In the genomic region with DNA sequence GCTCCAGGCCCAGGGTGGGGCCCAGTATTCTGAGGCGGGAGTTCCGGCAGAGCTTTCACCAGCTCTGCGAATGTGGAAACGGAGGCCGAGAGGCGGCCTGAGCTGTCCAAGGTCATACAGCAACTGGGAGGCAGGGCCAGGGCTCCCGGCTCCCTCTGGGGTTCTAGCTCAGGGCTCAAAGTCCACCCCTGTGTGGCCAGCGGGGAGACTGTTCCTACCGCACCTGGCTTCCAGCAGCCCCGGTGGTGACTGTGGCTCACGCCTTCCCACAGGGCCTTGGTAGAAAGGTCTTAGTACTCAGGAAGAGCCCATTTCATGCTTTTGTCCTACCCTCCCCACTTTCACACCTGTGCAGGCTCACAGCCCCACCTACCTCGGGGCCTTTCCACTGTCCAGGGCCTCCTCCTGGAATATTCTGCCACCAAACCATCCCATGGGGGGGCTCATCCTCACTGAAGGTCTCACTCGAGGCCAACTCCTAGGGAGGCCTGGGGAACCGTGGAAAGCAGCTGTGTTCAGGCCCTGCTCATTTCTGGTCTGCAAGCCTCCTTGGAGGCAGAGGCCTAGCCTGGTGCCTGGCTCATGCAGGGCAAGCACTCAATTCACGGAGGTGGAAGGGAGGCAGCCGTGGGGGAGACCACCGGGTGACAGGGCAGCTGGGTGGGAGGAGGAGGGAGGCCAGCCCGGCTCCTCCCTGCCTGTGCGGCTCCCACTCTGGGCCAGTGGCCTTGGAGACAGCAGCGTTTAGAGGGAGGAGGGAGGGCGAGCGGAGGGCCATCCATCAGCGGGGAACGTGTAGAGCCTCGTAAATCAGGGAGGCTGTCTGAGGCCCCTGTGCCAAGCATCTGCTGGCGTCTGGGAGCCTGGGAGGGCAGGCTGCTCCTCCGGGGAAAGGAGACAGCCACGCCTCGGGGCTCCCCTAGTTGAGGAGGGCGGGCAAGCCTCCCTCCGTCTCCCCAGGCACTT, we compare ENCODE assay signal across 22 cellular contexts. TPM values are rescaled to one million over a fixed set of nuclear protein-coding genes. Genes with fewer than 3 reads are reported as not detected.
DNase-seq lines count a peak whose midpoint lies in the region; ATAC-seq, FAIRE-seq and TF ChIP-seq lines count a peak whose summit lies in the region.
"Had no signal": no experiment of that assay in that cellular context is flagged by ENCODE, and none has a peak within 500 bp of the region (broad histone marks: within the 10 kb centered on the region; RNA-seq: fewer than 3 reads in every experiment).

No MANE protein-coding gene starts in this region.

- H3K4me1 Mint-ChIP-seq in WTC11, result peaks cover 10% of the 10 kb centered on the region
- H3K4me1 Mint-ChIP-seq: CD4-positive, alpha-beta memory T cell; stimulated activated naive B cell treated with anti-CD40 and anti-IgM and Interleukin-4, amounts not matched to agents 10 μg/mL and 1 μg/mL and 100 μg/mL, for 72 hours had no signal

- no peaks in the 10 kb centered on the region for H3K79me2 ChIP-seq in GM23248 (ENCODE audit: insufficient read depth)

- no peaks in the 10 kb centered on the region for H3K36me3 ChIP-seq in right atrium auricular region
- H3K36me3 ChIP-seq in GM23248 (ENCODE audit: low read depth), result no peaks in the 10 kb centered on the region
- H3K36me3 ChIP-seq: gastroesophageal sphincter had no signal

- peak; percentile 30 for DNase-seq in Right ventricle myocardium superior
- DNase-seq in right atrium auricular region (ENCODE audit: low spot score), result no peak
- no peak for DNase-seq in WTC11 (ENCODE audit: low spot score)
- peak; percentile 40 for DNase-seq in medulla oblongata (ENCODE audit: extremely low spot score)
- DNase-seq in urothelium cell line (ENCODE audit: low spot score), result peak; percentile 25
- no peak for DNase-seq in globus pallidus (ENCODE audit: low spot score)
- DNase-seq in GM23248, result no peak
- DNase-seq: activated effector memory CD4-positive, alpha-beta T cell treated with anti-CD3 and anti-CD28 coated beads, Interleukin-2, amount 50 U/mL, for 16 hours; CD4-positive, alpha-beta memory T cell; NCI-H1048; NCI-H510A; stimulated activated naive B cell treated with anti-CD40 and anti-IgM and Interleukin-4, amounts not matched to agents 10 μg/mL and 1 μg/mL and 100 μg/mL, for 72 hours had no signal

- H3K4me2 ChIP-seq in GM23248 (ENCODE audit: unreplicated experiment), result no peak overlapping the region

- H3K27ac Mint-ChIP-seq in WTC11, result no peak overlapping the region

- H3K9me2 ChIP-seq in GM23248 (ENCODE audit: insufficient read depth), result no peaks in the 10 kb centered on the region

- in situ Hi-C loops in GM23248 (cut with MboI), result no loop called here

- no peaks in the 10 kb centered on the region for H4K20me1 ChIP-seq in GM23248 (ENCODE audit: insufficient read depth)

- no peak overlapping the region for H2AFZ ChIP-seq in GM23248

- no peak overlapping the region for H3K27ac ChIP-seq in right atrium auricular region
- H3K27ac ChIP-seq in GM23248, result no peak overlapping the region
- H3K27ac ChIP-seq: gastroesophageal sphincter, VCaP had no signal

- POLR2A ChIA-PET in WTC11 (lab: Charles Lee), result no interaction called here

- no peak for ATAC-seq in Right ventricle myocardium superior (ENCODE audit: poor library complexity)
- no peak for ATAC-seq in WTC11
- ATAC-seq in HG02938 (IDR thresholded peaks at IDR 0.05; ENCODE audit: unreplicated experiment), result no peak
- ATAC-seq: gastroesophageal sphincter; stimulated activated naive B cell treated with anti-CD40 and anti-IgM and Interleukin-4, amounts not matched to agents 10 μg/mL and 1 μg/mL and 100 μg/mL, for 72 hours had no signal

- no peaks in the 10 kb centered on the region for H3K9me3 Mint-ChIP-seq in WTC11
- H3K9me3 Mint-ChIP-seq: CD4-positive, alpha-beta memory T cell; stimulated activated naive B cell treated with anti-CD40 and anti-IgM and Interleukin-4, amounts not matched to agents 10 μg/mL and 1 μg/mL and 100 μg/mL, for 72 hours had no signal

- no peak for TF ChIP-seq CTCF in right atrium auricular region (IDR thresholded peaks at IDR 0.05)
- TF ChIP-seq CTCF in WTC11 (IDR thresholded peaks at IDR 0.05), result no peak

- H3K4me3 ChIP-seq in right atrium auricular region, result no peak overlapping the region
- H3K4me3 ChIP-seq in GM23248, result no peak overlapping the region
- H3K4me3 ChIP-seq: gastroesophageal sphincter had no signal

- H3K27me3 Mint-ChIP-seq in WTC11 (ENCODE audit: low read depth), result no peaks in the 10 kb centered on the region

- no peaks in the 10 kb centered on the region for H3K36me3 Mint-ChIP-seq in WTC11
- H3K36me3 Mint-ChIP-seq: CD4-positive, alpha-beta memory T cell; stimulated activated naive B cell treated with anti-CD40 and anti-IgM and Interleukin-4, amounts not matched to agents 10 μg/mL and 1 μg/mL and 100 μg/mL, for 72 hours had no signal

- H3F3A ChIP-seq in GM23248 (ENCODE audit: insufficient read depth), result 0 out of 2 replicates have a peak, but pooled peaks cover 4% of the 10 kb centered on the region

- WGBS in GM23248 (ENCODE audit: low coverage in 1 of 2, low lambda C conversion rate in 2 of 2, missing lambda C conversion rate in 2 of 2), 2 experiments, result 32 to 42% methylated on average over 24 to 30 of the region's 31 CpGs

- intact Hi-C loops in Right ventricle myocardium superior (cut with DNase I), result no loop called here

- FAIRE-seq in urothelium cell line (lab: Jason Lieb, UNC), result no peak
- FAIRE-seq: astrocyte, colon, H54 had no signal

- CTCF ChIA-PET in WTC11 (lab: Charles Lee), result no interaction called here

- H3K9me3 ChIP-seq in right atrium auricular region (no peaks in the 10 kb centered on the region), GM23248 (ENCODE audit: low read depth) (no peaks in the 10 kb centered on the region)
- H3K9me3 ChIP-seq: gastroesophageal sphincter had no signal

- H3K27me3 ChIP-seq in right atrium auricular region (no peaks in the 10 kb centered on the region), GM23248 (replicated peaks; ENCODE audit: insufficient read depth) (peaks cover 30% of the 10 kb centered on the region)

- no peak overlapping the region for H3K4me3 Mint-ChIP-seq in WTC11
- H3K4me3 Mint-ChIP-seq: stimulated activated naive B cell treated with anti-CD40 and anti-IgM and Interleukin-4, amounts not matched to agents 10 μg/mL and 1 μg/mL and 100 μg/mL, for 72 hours had no signal

- H3K4me1 ChIP-seq in right atrium auricular region, result peaks cover 0 to 7% of the 10 kb centered on the region in 2 donors
- no peaks in the 10 kb centered on the region for H3K4me1 ChIP-seq in GM23248 (ENCODE audit: insufficient read depth)

- no peak overlapping the region for H3K9ac ChIP-seq in GM23248

TF ChIP-seq in WTC11, 78 proteins besides CTCF, POLR2A, EP300 and RAD21:
- no peak for TF ChIP-seq TP53 (CRISPR knock-in tag; IDR thresholded peaks at IDR 0.05)
- TF ChIP-seq, protein P1, sequence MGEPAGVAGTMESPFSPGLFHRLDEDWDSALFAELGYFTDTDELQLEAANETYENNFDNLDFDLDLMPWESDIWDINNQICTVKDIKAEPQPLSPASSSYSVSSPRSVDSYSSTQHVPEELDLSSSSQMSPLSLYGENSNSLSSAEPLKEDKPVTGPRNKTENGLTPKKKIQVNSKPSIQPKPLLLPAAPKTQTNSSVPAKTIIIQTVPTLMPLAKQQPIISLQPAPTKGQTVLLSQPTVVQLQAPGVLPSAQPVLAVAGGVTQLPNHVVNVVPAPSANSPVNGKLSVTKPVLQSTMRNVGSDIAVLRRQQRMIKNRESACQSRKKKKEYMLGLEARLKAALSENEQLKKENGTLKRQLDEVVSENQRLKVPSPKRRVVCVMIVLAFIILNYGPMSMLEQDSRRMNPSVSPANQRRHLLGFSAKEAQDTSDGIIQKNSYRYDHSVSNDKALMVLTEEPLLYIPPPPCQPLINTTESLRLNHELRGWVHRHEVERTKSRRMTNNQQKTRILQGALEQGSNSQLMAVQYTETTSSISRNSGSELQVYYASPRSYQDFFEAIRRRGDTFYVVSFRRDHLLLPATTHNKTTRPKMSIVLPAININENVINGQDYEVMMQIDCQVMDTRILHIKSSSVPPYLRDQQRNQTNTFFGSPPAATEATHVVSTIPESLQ (CRISPR knock-in tag; IDR thresholded peaks at IDR 0.05), result no peak
- peak; percentile 18; the same call in 1 of the 2 replicates for TF ChIP-seq GABPB1 (CRISPR knock-in tag; IDR thresholded peaks at IDR 0.05)

RNA-seq across cellular contexts. Expression of a gene that starts 12.7 kb away (rescaled TPM):
- 3.4 TPM for total RNA-seq in Right ventricle myocardium superior
- total RNA-seq in right atrium auricular region, result 1 to 10 TPM; 2.4 to 2.6 TPM
- total RNA-seq in WTC11 (2021), result 2.1 to 2.7 TPM (median 2.5 TPM) in 3 replicates
- not detected in 2 replicates for total RNA-seq in GM23248 (2014; rRNA removed; shearing (Covaris generic))
- 0.03 TPM in 1 of 2 replicates, not detected in the other for polyA plus RNA-seq in GM23248 (2016; fragmentation: Nextera tagmentation; extraction: Ambion mirVana)
- polyA plus RNA-seq: CD4-positive, alpha-beta memory T cell had no signal

RNA-seq across cellular contexts. Expression of a gene that starts 56.8 kb away (rescaled TPM):
- not detected for total RNA-seq in Right ventricle myocardium superior
- total RNA-seq in right atrium auricular region, result not detected
- total RNA-seq in WTC11 (2021), result not detected in 3 replicates
- total RNA-seq in GM23248 (2014; rRNA removed; shearing (Covaris generic)), result not detected in 2 replicates
- not detected in 2 replicates for polyA plus RNA-seq in GM23248 (2016; fragmentation: Nextera tagmentation; extraction: Ambion mirVana)
- total RNA-seq: activated CD8-positive, alpha-beta memory T cell treated with anti-CD3 and anti-CD28 coated beads for 36 hours; astrocyte; CD4-positive, alpha-beta memory T cell; gastroesophageal sphincter; lung microvascular endothelial cell; skeletal muscle tissue; ureter had no signal
- polyA plus RNA-seq: CD4-positive, alpha-beta memory T cell had no signal

Comparison
In these comparisons a context has a peak if more than half of its experiments do, and no peak if none do; other contexts are left out.
1. DNase-seq: peak in Right ventricle myocardium superior (single experiment), medulla oblongata (single experiment) and urothelium cell line (single experiment); none in right atrium auricular region (single experiment), WTC11 (single experiment), globus pallidus (single experiment) and GM23248 (single experiment).